ENCODE assay signal across 1 cellular context in the genomic region with DNA sequence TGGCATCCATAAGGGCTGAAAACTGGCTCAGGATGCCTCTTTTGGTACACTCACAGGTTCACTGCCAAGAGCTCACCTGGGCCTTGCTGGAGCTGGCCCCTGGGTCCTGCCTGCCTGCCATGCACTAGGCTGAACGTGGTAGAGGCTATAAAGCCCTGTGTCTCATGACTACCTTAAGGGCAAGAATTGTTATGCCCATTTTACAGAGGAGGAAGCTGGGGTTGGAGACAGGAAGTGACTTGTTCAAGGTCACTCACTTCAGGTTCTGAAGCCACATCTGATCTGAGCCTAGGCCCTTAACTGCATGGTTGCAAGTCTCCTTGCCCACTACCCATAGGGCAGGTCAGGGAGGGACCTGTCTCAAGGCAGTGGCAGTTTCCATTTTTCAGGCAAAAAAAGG.
TF ChIP-seq lines count a peak whose summit lies in the region.

No MANE protein-coding gene starts in this region.

TF ChIP-seq in GM23338, 12 proteins besides CTCF, POLR2A, EP300 and RAD21:
- TF ChIP-seq JUNB (IDR thresholded peaks at IDR 0.05; ENCODE audit: unreplicated experiment) (no peak), NANOG (IDR thresholded peaks at IDR 0.05; ENCODE audit: borderline replicate concordance) (no peak), EZH2phosphoT487 (IDR thresholded peaks at IDR 0.05; ENCODE audit: unreplicated experiment) (no peak), EZH2 (IDR thresholded peaks at IDR 0.05; ENCODE audit: low read depth, unreplicated experiment) (no peak)
- TF ChIP-seq, protein P1, sequence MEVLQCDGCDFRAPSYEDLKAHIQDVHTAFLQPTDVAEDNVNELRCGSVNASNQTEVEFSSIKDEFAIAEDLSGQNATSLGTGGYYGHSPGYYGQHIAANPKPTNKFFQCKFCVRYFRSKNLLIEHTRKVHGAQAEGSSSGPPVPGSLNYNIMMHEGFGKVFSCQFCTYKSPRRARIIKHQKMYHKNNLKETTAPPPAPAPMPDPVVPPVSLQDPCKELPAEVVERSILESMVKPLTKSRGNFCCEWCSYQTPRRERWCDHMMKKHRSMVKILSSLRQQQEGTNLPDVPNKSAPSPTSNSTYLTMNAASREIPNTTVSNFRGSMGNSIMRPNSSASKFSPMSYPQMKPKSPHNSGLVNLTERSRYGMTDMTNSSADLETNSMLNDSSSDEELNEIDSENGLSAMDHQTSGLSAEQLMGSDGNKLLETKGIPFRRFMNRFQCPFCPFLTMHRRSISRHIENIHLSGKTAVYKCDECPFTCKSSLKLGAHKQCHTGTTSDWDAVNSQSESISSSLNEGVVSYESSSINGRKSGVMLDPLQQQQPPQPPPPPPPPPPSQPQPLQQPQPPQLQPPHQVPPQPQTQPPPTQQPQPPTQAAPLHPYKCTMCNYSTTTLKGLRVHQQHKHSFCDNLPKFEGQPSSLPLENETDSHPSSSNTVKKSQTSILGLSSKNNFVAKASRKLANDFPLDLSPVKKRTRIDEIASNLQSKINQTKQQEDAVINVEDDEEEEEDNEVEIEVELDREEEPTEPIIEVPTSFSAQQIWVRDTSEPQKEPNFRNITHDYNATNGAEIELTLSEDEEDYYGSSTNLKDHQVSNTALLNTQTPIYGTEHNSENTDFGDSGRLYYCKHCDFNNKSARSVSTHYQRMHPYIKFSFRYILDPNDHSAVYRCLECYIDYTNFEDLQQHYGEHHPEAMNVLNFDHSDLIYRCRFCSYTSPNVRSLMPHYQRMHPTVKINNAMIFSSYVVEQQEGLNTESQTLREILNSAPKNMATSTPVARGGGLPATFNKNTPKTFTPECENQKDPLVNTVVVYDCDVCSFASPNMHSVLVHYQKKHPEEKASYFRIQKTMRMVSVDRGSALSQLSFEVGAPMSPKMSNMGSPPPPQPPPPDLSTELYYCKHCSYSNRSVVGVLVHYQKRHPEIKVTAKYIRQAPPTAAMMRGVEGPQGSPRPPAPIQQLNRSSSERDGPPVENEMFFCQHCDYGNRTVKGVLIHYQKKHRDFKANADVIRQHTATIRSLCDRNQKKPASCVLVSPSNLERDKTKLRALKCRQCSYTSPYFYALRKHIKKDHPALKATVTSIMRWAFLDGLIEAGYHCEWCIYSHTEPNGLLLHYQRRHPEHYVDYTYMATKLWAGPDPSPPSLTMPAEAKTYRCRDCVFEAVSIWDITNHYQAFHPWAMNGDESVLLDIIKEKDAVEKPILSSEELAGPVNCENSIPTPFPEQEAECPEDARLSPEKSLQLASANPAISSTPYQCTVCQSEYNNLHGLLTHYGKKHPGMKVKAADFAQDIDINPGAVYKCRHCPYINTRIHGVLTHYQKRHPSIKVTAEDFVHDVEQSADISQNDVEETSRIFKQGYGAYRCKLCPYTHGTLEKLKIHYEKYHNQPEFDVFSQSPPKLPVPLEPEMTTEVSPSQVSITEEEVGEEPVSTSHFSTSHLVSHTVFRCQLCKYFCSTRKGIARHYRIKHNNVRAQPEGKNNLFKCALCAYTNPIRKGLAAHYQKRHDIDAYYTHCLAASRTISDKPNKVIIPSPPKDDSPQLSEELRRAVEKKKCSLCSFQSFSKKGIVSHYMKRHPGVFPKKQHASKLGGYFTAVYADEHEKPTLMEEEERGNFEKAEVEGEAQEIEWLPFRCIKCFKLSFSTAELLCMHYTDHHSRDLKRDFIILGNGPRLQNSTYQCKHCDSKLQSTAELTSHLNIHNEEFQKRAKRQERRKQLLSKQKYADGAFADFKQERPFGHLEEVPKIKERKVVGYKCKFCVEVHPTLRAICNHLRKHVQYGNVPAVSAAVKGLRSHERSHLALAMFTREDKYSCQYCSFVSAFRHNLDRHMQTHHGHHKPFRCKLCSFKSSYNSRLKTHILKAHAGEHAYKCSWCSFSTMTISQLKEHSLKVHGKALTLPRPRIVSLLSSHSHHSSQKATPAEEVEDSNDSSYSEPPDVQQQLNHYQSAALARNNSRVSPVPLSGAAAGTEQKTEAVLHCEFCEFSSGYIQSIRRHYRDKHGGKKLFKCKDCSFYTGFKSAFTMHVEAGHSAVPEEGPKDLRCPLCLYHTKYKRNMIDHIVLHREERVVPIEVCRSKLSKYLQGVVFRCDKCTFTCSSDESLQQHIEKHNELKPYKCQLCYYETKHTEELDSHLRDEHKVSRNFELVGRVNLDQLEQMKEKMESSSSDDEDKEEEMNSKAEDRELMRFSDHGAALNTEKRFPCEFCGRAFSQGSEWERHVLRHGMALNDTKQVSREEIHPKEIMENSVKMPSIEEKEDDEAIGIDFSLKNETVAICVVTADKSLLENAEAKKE (CRISPR knock-in tag; IDR thresholded peaks at IDR 0.05) = no peak
- TF ChIP-seq, protein P2, sequence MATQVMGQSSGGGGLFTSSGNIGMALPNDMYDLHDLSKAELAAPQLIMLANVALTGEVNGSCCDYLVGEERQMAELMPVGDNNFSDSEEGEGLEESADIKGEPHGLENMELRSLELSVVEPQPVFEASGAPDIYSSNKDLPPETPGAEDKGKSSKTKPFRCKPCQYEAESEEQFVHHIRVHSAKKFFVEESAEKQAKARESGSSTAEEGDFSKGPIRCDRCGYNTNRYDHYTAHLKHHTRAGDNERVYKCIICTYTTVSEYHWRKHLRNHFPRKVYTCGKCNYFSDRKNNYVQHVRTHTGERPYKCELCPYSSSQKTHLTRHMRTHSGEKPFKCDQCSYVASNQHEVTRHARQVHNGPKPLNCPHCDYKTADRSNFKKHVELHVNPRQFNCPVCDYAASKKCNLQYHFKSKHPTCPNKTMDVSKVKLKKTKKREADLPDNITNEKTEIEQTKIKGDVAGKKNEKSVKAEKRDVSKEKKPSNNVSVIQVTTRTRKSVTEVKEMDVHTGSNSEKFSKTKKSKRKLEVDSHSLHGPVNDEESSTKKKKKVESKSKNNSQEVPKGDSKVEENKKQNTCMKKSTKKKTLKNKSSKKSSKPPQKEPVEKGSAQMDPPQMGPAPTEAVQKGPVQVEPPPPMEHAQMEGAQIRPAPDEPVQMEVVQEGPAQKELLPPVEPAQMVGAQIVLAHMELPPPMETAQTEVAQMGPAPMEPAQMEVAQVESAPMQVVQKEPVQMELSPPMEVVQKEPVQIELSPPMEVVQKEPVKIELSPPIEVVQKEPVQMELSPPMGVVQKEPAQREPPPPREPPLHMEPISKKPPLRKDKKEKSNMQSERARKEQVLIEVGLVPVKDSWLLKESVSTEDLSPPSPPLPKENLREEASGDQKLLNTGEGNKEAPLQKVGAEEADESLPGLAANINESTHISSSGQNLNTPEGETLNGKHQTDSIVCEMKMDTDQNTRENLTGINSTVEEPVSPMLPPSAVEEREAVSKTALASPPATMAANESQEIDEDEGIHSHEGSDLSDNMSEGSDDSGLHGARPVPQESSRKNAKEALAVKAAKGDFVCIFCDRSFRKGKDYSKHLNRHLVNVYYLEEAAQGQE (IDR thresholded peaks at IDR 0.05; ENCODE audit: unreplicated experiment) = no peak
